1 cellular context compared by ENCODE assay signal in the genomic region with DNA sequence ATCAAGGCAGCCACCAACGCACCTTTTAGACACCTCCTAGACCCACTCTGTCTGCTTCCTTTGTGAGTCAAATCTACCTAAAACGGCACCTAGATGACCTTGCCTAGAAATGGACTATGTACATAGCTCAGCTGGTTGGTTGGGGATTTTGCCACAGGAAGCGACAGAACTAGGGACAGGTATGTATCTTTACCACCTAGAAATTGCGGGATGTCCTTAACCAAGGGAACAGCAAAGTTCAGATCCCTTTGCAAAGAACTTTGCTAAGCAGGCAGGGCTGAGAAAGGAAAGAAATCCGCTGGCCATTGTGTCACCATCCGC.
TF ChIP-seq lines count a peak whose summit lies in the region.

No MANE protein-coding gene starts in this region.

TF ChIP-seq in endothelial cell of umbilical vein, 7 proteins besides CTCF, POLR2A, EP300 and RAD21:
- TF ChIP-seq GATA2 (IDR thresholded peaks at IDR 0.05; ENCODE audit: insufficient read depth, insufficient read length, low read depth, low read length) (no peak), JUN (IDR thresholded peaks at IDR 0.05; ENCODE audit: borderline replicate concordance, insufficient read depth, insufficient read length, low read depth) (no peak), EZH2 (IDR thresholded peaks at IDR 0.05; ENCODE audit: borderline replicate concordance, low read depth, low read length, severe bottlenecking) (no peak), MYC (IDR thresholded peaks at IDR 0.05; ENCODE audit: low read depth, low read length) (no peak)
- TF ChIP-seq, protein P1, sequence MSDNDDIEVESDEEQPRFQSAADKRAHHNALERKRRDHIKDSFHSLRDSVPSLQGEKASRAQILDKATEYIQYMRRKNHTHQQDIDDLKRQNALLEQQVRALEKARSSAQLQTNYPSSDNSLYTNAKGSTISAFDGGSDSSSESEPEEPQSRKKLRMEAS (IDR thresholded peaks at IDR 0.05; ENCODE audit: insufficient read depth, insufficient read length), result no peak
